Comparison of ENCODE assay signal across 7 cellular contexts in the genomic region with DNA sequence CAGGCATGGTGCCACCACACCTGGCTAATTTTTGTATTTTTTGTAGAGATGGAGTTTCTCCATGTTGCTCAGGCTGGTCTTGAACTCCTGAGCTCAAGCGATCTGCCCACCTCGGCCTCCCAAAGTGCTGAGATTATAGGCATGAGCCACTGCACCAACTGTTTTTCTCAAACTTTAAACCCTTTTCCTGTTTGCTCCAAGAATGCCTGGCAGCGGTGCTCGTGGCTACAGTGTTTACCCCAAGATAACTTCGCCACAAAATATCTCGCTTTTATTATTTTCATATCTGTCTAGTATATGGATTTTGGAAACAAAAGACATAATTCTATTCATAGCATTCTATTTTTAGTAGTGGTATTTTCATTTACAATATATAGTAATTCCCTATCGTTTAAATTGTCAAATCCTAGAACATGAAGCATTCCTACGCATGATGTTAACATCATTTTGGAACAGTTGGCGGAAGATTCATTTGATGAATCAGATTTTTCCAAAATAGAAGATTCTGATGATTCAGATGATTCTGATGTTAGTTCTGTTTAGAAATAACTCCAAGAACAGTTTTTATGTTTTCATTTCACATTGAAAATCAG.
DNase-seq lines count a peak whose midpoint lies in the region; TF ChIP-seq lines count a peak whose summit lies in the region.
"Not testable (repeated sequence)": the region's sequence is repeated elsewhere in the genome, so short reads cannot be mapped to it uniquely, and the experiment has no call there.

No MANE protein-coding gene starts in this region.

- H3K27me3 ChIP-seq in MG63, tibial artery: not testable (repeated sequence)

- H3K27ac ChIP-seq in tibial artery: peak overlapping the region; percentile 21 to 50

- not testable (repeated sequence) for H3K4me3 ChIP-seq in MG63, tibial artery

- not testable (repeated sequence) for TF ChIP-seq CTCF in tibial artery (IDR thresholded peaks at IDR 0.05)

- H3K4me1 ChIP-seq in tibial artery: peaks cover 0 to 34% (median 0%) of the 10 kb centered on the region in 4 donors

- not testable (repeated sequence) for H3K9me3 ChIP-seq in MG63, tibial artery

- peak; percentile 18 for DNase-seq in GM03348 (ENCODE audit: low spot score)
- peak; percentile 74 for DNase-seq in MG63
- DNase-seq in dedifferentiated amniotic fluid mesenchymal stem cell (ENCODE audit: extremely low spot score): peak; percentile 23
- DNase-seq in fibroblast of peridontal ligament (ENCODE audit: extremely low read depth): peak; percentile 88
- peak; percentile 6 for DNase-seq in middle frontal gyrus (ENCODE audit: extremely low spot score, low spot score)
- DNase-seq in putamen (ENCODE audit: low spot score): peak; percentile 37
- peak in 1 of 2 donors; percentile 22 for DNase-seq in tibial artery

- not testable (repeated sequence) for H3K36me3 ChIP-seq in MG63, tibial artery

- intact Hi-C loops in tibial artery (cut with DNase I; ENCODE audit: low total_unique reads): not testable (repeated sequence)
